32 cellular contexts compared by ENCODE assay signal in the genomic region with DNA sequence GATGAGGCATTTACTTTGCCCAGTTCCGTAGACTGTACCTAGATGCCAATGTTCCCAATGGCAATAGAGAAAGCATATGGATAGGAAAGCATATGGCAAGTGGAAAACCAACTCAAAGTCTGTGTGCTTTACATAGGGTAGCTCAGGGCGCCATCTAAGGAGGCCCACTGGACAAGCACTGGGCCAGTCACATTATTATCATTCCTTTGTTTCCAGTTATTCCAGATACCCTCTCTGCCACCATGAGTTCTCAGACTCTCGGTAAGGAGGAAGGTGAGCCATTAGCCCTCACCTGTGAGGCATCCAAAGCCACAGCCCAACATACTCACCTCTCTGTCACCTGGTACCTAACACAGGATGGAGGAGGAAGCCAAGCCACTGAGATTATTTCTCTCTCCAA. TPM values are rescaled to one million over a fixed set of nuclear protein-coding genes. Genes with fewer than 3 reads are reported as not detected.
"Had no signal": no experiment of that assay in that cellular context is flagged by ENCODE, and none has a peak within 500 bp of the region (broad histone marks: within the 10 kb centered on the region; RNA-seq: fewer than 3 reads in every experiment).

No MANE protein-coding gene starts in this region.

- ATAC-seq: Right ventricle myocardium inferior had no signal

- H3K27me3 ChIP-seq: ascending aorta, cardiac muscle cell had no signal

- H3K27ac ChIP-seq: ascending aorta, cardiac muscle cell, PC-9, RWPE1 had no signal

- H3K9me3 ChIP-seq: ascending aorta had no signal

- H3K4me1 ChIP-seq: ascending aorta had no signal

- DNase-seq: activated B cell treated with CpG ODN at 0.5 μM for 24 hours; activated CD4-positive, alpha-beta memory T cell treated with anti-CD3 and anti-CD28 coated beads for 36 hours; activated CD4-positive, alpha-beta T cell treated with anti-CD3 and anti-CD28 coated beads for 4 hours; activated CD4-positive, alpha-beta T cell treated with anti-CD3 and anti-CD28 coated beads, Interleukin-2, amount 50 U/mL, for 1 hour; activated CD4-positive, CD25-positive, alpha-beta regulatory T cell treated with anti-CD3 and anti-CD28 coated beads, Interleukin-2, amount 50 U/mL, for 72 hours; activated CD8-positive, alpha-beta memory T cell treated with anti-CD3 and anti-CD28 coated beads, Interleukin-2, amount 50 U/mL, for 4 hours; activated effector memory CD4-positive, alpha-beta T cell treated with Interleukin-2 at 50 U/mL for 16 hours; activated naive CD4-positive, alpha-beta T cell treated with anti-CD3 and anti-CD28 coated beads, Interleukin-2, amount 10 ng/mL, durations not matched to agents 7 days and 5 days; activated T-cell treated with anti-CD3 and anti-CD28 coated beads, Interleukin-2, amount 50 U/mL, for 48 hours; amygdala; NCI-H1092 treated with DMSO at 0.1 percent for 48 hours; NCI-H1417; NCI-H146; NCI-H187; NCI-H2029 treated with DMSO at 0.1 percent for 48 hours; NCI-H2171 treated with DMSO at 0.1 percent for 48 hours; NCI-H2227 treated with DMSO at 0.1 percent for 48 hours; NCI-H446; NCI-H510A treated with DMSO at 0.1 percent for 48 hours; NCI-H526 treated with DMSO at 0.1 percent for 48 hours; NCI-H774; PC-9; SIG-M5; SW 1271; T-helper 1 cell; T-helper 2 cell; T-helper 9 cell had no signal

- H3K4me2 ChIP-seq: PC-9 had no signal

- H2AFZ ChIP-seq: PC-9 had no signal

- H3K4me3 ChIP-seq: ascending aorta, cardiac muscle cell, PC-9 had no signal

- FAIRE-seq: RCC 7860 had no signal

- H3K36me3 ChIP-seq: ascending aorta, cardiac muscle cell had no signal

RNA-seq across cellular contexts. Expression of gene CD101, which starts 9.8 kb away (rescaled TPM):
- total RNA-seq: ascending aorta had no signal
